In genomic region chr16:23981429-23982399, GRCh38 we compare ENCODE assay signal across 23 cellular contexts.
DNase-seq lines count a peak whose midpoint lies in the region; ATAC-seq, FAIRE-seq and TF ChIP-seq lines count a peak whose summit lies in the region.
"Had no signal": no experiment of that assay in that cellular context is flagged by ENCODE, and none has a peak within 500 bp of the region (broad histone marks: within the 10 kb centered on the region; RNA-seq: fewer than 3 reads in every experiment).

No MANE protein-coding gene starts in this region.

- H3K27ac Mint-ChIP-seq in central memory CD8-positive, alpha-beta T cell (ENCODE audit: low read depth) = peak overlapping the region; percentile 38
- H3K27ac Mint-ChIP-seq in stimulated activated effector memory CD8-positive, alpha-beta T cell treated with anti-CD3 and anti-CD28 coated beads, Interleukin-12 subunit alpha, Interleukin-12 subunit beta, amount 100 ng/mL, for 72 hours = peak overlapping the region; percentile 74
- peak overlapping the region in 1 of 2 donors; percentile 60 for H3K27ac Mint-ChIP-seq in natural killer cell treated with Interleukin-12 subunit alpha and Interleukin-12 subunit beta and Interleukin-15 and Interleukin-18, amount 100 ng/mL, for 72 hours

- H4K20me1 ChIP-seq in HepG2 (ENCODE audit: insufficient read depth, low read length) = no peaks in the 10 kb centered on the region
- H4K20me1 ChIP-seq: BLaER1 had no signal

- DNase-seq in HepG2 (ENCODE audit: low spot score) = no peak
- no peak for DNase-seq in right lobe of liver
- DNase-seq in central memory CD8-positive, alpha-beta T cell (ENCODE audit: low spot score in 2 of 2) = no peak
- DNase-seq in stimulated activated effector memory CD8-positive, alpha-beta T cell treated with anti-CD3 and anti-CD28 coated beads, Interleukin-12 subunit alpha, Interleukin-12 subunit beta, amount 100 ng/mL, for 72 hours (ENCODE audit: low spot score in 2 of 2) = no peak
- DNase-seq in stimulated activated CD4-positive, alpha-beta T cell treated with anti-CD3 and anti-CD28 coated beads, Interleukin-1b, Interleukin-23, amount 100 ng/mL, for 48 hours = no peak
- no peak for DNase-seq in natural killer cell treated with Interleukin-12 subunit alpha and Interleukin-12 subunit beta and Interleukin-15 and Interleukin-18, amount 100 ng/mL, for 72 hours (ENCODE audit: low spot score)
- DNase-seq: CD4-positive, CD25-positive, alpha-beta regulatory T cell; KBM-7; MV-4-11; NCI-H1105; NCI-H1436 treated with DMSO at 0.1 percent for 48 hours; NCI-H187 treated with DMSO at 0.1 percent for 48 hours; NCI-H2171 treated with DMSO at 0.1 percent for 48 hours; NCI-H345; NCI-H524; NCI-H774; SIG-M5 had no signal

- no TSS peak for BruUV-seq in HepG2 (replicated peaks; lab: Mats Ljungman, UMichigan)

- H3K4me2 ChIP-seq in HepG2 (ENCODE audit: low read depth, low read length) = no peak overlapping the region
- H3K4me2 ChIP-seq: BLaER1 had no signal

- TF ChIP-seq CTCF in HepG2 (CRISPR knock-in tag; IDR thresholded peaks at IDR 0.05) = no peak
- no peak for TF ChIP-seq CTCF in right lobe of liver (IDR thresholded peaks at IDR 0.05)

- ATAC-seq in HepG2 = no peak
- ATAC-seq in right lobe of liver = no peak
- no peak for ATAC-seq in central memory CD8-positive, alpha-beta T cell (replicated peaks; ENCODE audit: extremely low read depth, poor library complexity, severe bottlenecking)
- ATAC-seq in stimulated activated effector memory CD8-positive, alpha-beta T cell treated with anti-CD3 and anti-CD28 coated beads, Interleukin-12 subunit alpha, Interleukin-12 subunit beta, amount 100 ng/mL, for 72 hours = no peak
- ATAC-seq in natural killer cell treated with Interleukin-12 subunit alpha and Interleukin-12 subunit beta and Interleukin-15 and Interleukin-18, amount 100 ng/mL, for 72 hours = no peak
- no peak for ATAC-seq in esophagus mucosa
- ATAC-seq: HCT116 had no signal

- H3K27me3 Mint-ChIP-seq in central memory CD8-positive, alpha-beta T cell = no peaks in the 10 kb centered on the region
- H3K27me3 Mint-ChIP-seq in natural killer cell treated with Interleukin-12 subunit alpha and Interleukin-12 subunit beta and Interleukin-15 and Interleukin-18, amount 100 ng/mL, for 72 hours = no peaks in the 10 kb centered on the region

- no peaks in the 10 kb centered on the region for H3K9me3 Mint-ChIP-seq in central memory CD8-positive, alpha-beta T cell
- no peaks in the 10 kb centered on the region for H3K9me3 Mint-ChIP-seq in stimulated activated effector memory CD8-positive, alpha-beta T cell treated with anti-CD3 and anti-CD28 coated beads, Interleukin-12 subunit alpha, Interleukin-12 subunit beta, amount 100 ng/mL, for 72 hours
- no peaks in the 10 kb centered on the region for H3K9me3 Mint-ChIP-seq in natural killer cell treated with Interleukin-12 subunit alpha and Interleukin-12 subunit beta and Interleukin-15 and Interleukin-18, amount 100 ng/mL, for 72 hours

- intact Hi-C loops in HepG2 (cut with micrococcal nuclease; ENCODE audit: unreplicated experiment) (no loop called here), right lobe of liver (cut with DNase I) (no loop called here)

- peaks cover 0 to 20% of the 10 kb centered on the region in 2 experiments; a peak in 2 of 5 replicates for H3K27me3 ChIP-seq in HepG2 (ENCODE audit: control insufficient read depth in 1 of 2, insufficient read depth in 2 of 2, low read length in 2 of 2)
- H3K27me3 ChIP-seq in right lobe of liver = no peaks in the 10 kb centered on the region
- H3K27me3 ChIP-seq: BLaER1 had no signal

- no peaks in the 10 kb centered on the region for H3K36me3 Mint-ChIP-seq in central memory CD8-positive, alpha-beta T cell (ENCODE audit: insufficient read depth)
- peaks cover 7% of the 10 kb centered on the region for H3K36me3 Mint-ChIP-seq in stimulated activated effector memory CD8-positive, alpha-beta T cell treated with anti-CD3 and anti-CD28 coated beads, Interleukin-12 subunit alpha, Interleukin-12 subunit beta, amount 100 ng/mL, for 72 hours
- H3K36me3 Mint-ChIP-seq in natural killer cell treated with Interleukin-12 subunit alpha and Interleukin-12 subunit beta and Interleukin-15 and Interleukin-18, amount 100 ng/mL, for 72 hours = peaks cover 7% of the 10 kb centered on the region

- TF ChIP-seq POLR2A in HepG2 (IDR thresholded peaks at IDR 0.05; ENCODE audit: insufficient read depth in 1 of 2, low read depth in 2 of 2, low read length in 2 of 2) (no peak), right lobe of liver (IDR thresholded peaks at IDR 0.05) (no peak)

- H3K4me3 ChIP-seq in HepG2 (replicated peaks in 1 of 3; ENCODE audit: insufficient read depth in 1 of 3, low read depth in 2 of 3, low read length in 3 of 3) = no peak overlapping the region
- no peak overlapping the region for H3K4me3 ChIP-seq in right lobe of liver
- H3K4me3 ChIP-seq: BLaER1 had no signal

- H2AFZ ChIP-seq in HepG2 (ENCODE audit: low read length) = no peak overlapping the region

- TF ChIP-seq EP300 in HepG2 (IDR thresholded peaks at IDR 0.05; ENCODE audit: low read depth in 2 of 2, low read length in 2 of 2) (no peak), HepG2 (CRISPR knock-in tag; IDR thresholded peaks at IDR 0.05; ENCODE audit: borderline replicate concordance) (no peak)

- H3K27ac ChIP-seq in HepG2 (ENCODE audit: extremely low read length, insufficient read depth, low read length) = no peak overlapping the region
- no peak overlapping the region for H3K27ac ChIP-seq in right lobe of liver
- H3K27ac ChIP-seq: BLaER1 had no signal

- H3K4me3 Mint-ChIP-seq in central memory CD8-positive, alpha-beta T cell = no peak overlapping the region
- H3K4me3 Mint-ChIP-seq in stimulated activated effector memory CD8-positive, alpha-beta T cell treated with anti-CD3 and anti-CD28 coated beads, Interleukin-12 subunit alpha, Interleukin-12 subunit beta, amount 100 ng/mL, for 72 hours = no peak overlapping the region
- no peak overlapping the region for H3K4me3 Mint-ChIP-seq in natural killer cell treated with Interleukin-12 subunit alpha and Interleukin-12 subunit beta and Interleukin-15 and Interleukin-18, amount 100 ng/mL, for 72 hours
- H3K4me3 Mint-ChIP-seq: CD4-positive, CD25-positive, alpha-beta regulatory T cell had no signal

- POLR2A ChIA-PET in HepG2 (lab: Yijun Ruan, JAX) = no interaction called here

- no peak for FAIRE-seq in HepG2 (lab: Jason Lieb, UNC)
- FAIRE-seq: D721Med, GM19239, RCC 7860 had no signal

- WGBS in HepG2 (ENCODE audit: low lambda C conversion rate) = 3% methylated on average over 4 of the region's 4 CpGs
- 49% methylated on average over 4 of the region's 4 CpGs for WGBS in right lobe of liver (ENCODE audit: insufficient coverage, low coverage, low lambda C conversion rate, missing lambda C conversion rate)

- CTCF ChIA-PET in HepG2 (lab: Yijun Ruan, JAX; ENCODE audit: low intra/inter-chr PET ratio, low total read pairs) = no interaction called here

- H3K9ac ChIP-seq in HepG2 (ENCODE audit: insufficient read depth, low read depth, low read length) = no peak overlapping the region
- H3K9ac ChIP-seq: BLaER1 had no signal

- TF ChIP-seq RAD21 in HepG2 (CRISPR knock-in tag; IDR thresholded peaks at IDR 0.05) = no peak

- peaks cover 54% of the 10 kb centered on the region for H3K4me1 Mint-ChIP-seq in central memory CD8-positive, alpha-beta T cell
- peaks cover 33% of the 10 kb centered on the region for H3K4me1 Mint-ChIP-seq in stimulated activated effector memory CD8-positive, alpha-beta T cell treated with anti-CD3 and anti-CD28 coated beads, Interleukin-12 subunit alpha, Interleukin-12 subunit beta, amount 100 ng/mL, for 72 hours
- peaks cover 30 to 37% of the 10 kb centered on the region in 2 donors for H3K4me1 Mint-ChIP-seq in natural killer cell treated with Interleukin-12 subunit alpha and Interleukin-12 subunit beta and Interleukin-15 and Interleukin-18, amount 100 ng/mL, for 72 hours (ENCODE audit: low read depth in 2 of 2)

- H3K36me3 ChIP-seq in HepG2 (replicated peaks in 1 of 2; ENCODE audit: control insufficient read depth in 1 of 2, insufficient read depth in 2 of 2, low read length in 2 of 2) = no peaks in the 10 kb centered on the region
- no peaks in the 10 kb centered on the region for H3K36me3 ChIP-seq in right lobe of liver
- H3K36me3 ChIP-seq: BLaER1 had no signal

- H3K9me3 ChIP-seq in HepG2 (ENCODE audit: low read length) (no peaks in the 10 kb centered on the region), right lobe of liver (no peaks in the 10 kb centered on the region)
- H3K9me3 ChIP-seq: BLaER1 had no signal

- H3K79me2 ChIP-seq in HepG2 (ENCODE audit: insufficient read depth, low read length) = no peaks in the 10 kb centered on the region

- no peaks in the 10 kb centered on the region for H3K4me1 ChIP-seq in HepG2 (ENCODE audit: insufficient read depth, low read length)
- H3K4me1 ChIP-seq in right lobe of liver = no peaks in the 10 kb centered on the region

- in situ Hi-C loops in HepG2 (cut with HindIII; ENCODE audit: extremely low pct_ligation_motif_present, low pct_unique_long_range_greater_than_20kb) = no loop called here

TF ChIP-seq in HepG2, 621 proteins besides CTCF, POLR2A, EP300 and RAD21:
- peak; percentile 73 for TF ChIP-seq PCBP2 (optimal IDR thresholded peaks at IDR 0.05; ENCODE audit: low read depth, low read length, poor library complexity, severe bottlenecking)
- peak; percentile 100 for TF ChIP-seq HNRNPK (IDR thresholded peaks at IDR 0.05; ENCODE audit: low read depth, low read length, poor library complexity, severe bottlenecking)
- no peak for TF ChIP-seq KLF15 (CRISPR knock-in tag; IDR thresholded peaks at IDR 0.05; ENCODE audit: borderline replicate concordance)
- TF ChIP-seq PCBP1 (IDR thresholded peaks at IDR 0.05; ENCODE audit: borderline replicate concordance, low read depth, low read length) = peak; percentile 98; the same call in 1 of the 2 replicates
